In the genomic region with DNA sequence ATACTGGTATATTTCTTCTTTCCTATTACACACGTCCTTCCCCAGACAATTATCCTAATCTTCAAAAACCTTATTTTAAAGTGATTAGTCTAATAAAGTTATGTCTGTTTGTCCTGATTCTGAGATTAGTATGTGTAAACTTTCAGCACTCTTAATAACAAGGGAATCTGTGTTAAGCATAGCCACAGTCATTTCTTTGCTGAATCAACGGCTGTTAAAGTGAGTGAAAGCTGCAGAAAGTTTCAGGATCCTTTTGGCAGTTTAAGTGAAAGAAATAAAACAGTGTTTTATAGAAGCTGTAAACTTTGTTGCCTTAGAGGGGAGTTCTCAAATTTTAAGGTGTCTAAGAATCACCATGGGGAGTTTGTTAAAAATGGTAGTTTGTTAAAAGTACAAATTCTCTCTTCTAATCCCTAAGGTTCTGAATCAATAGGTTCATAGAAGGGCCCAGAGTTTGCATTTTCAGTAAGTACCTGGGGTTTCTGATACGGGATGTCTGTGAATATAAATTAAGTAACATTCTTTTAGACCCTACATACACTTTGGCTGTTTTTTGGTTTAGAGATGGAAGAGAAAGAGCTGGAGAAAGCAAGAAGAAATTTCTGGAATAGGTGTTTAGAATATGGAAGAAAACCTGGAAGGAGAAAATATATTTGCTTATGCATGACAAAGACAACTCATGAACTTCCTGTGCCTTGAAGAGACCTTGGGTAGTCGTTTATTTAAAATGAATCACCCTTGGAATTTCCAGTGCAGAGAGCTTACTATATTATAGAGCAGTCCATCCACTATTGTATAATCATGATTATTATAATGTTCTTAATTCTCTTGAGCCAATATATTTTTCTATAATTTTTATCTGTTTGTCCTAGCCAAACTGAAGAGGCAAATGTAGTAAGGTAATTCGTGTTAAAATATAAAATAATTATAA, we compare ENCODE assay signal across 11 cellular contexts. TPM values are rescaled to one million over a fixed set of nuclear protein-coding genes. Genes with fewer than 3 reads are reported as not detected.
DNase-seq lines count a peak whose midpoint lies in the region; ATAC-seq and TF ChIP-seq lines count a peak whose summit lies in the region.
"Had no signal": no experiment of that assay in that cellular context is flagged by ENCODE, and none has a peak within 500 bp of the region (broad histone marks: within the 10 kb centered on the region; RNA-seq: fewer than 3 reads in every experiment).

No MANE protein-coding gene starts in this region.

- H3K9me3 ChIP-seq in mesodermal cell (ENCODE audit: control insufficient read depth, low read length) (no peaks in the 10 kb centered on the region), right atrium auricular region (no peaks in the 10 kb centered on the region), ovary (no peaks in the 10 kb centered on the region)

- 86 to 100% methylated on average over 1 of the region's 5 CpGs for WGBS in mesodermal cell (ENCODE audit: insufficient coverage in 2 of 2), 2 experiments
- 58 to 64% (median 61%) methylated on average over 5 of the region's 5 CpGs for WGBS in ovary, 3 donors

- H3K27me3 ChIP-seq in GM23338 (ENCODE audit: insufficient read depth) (no peaks in the 10 kb centered on the region), right atrium auricular region (no peaks in the 10 kb centered on the region), ovary (no peaks in the 10 kb centered on the region)

- H3K27ac ChIP-seq in GM23338 (ENCODE audit: low read depth), result no peak overlapping the region
- H3K27ac ChIP-seq in mesodermal cell (ENCODE audit: low read depth, low read length, severe bottlenecking), result peak overlapping the region; percentile 26
- no peak overlapping the region for H3K27ac ChIP-seq in right atrium auricular region
- H3K27ac ChIP-seq in ovary, result no peak overlapping the region

- H3K36me3 Mint-ChIP-seq in GM23338 (ENCODE audit: low read depth), result peaks cover 15% of the 10 kb centered on the region; the same call in 2 of the 3 replicates

- POLR2A ChIA-PET in GM10248 (lab: Yijun Ruan, JAX), result interaction anchor here (0.9 kb wide), 1 partner anchor 46 kb away, joined by 3 read pairs; a partner anchor contains a TSS

- no peak overlapping the region for H3K4me3 ChIP-seq in GM23338
- no peak overlapping the region for H3K4me3 ChIP-seq in mesodermal cell (ENCODE audit: extremely low read depth, insufficient read depth, low read length, poor library complexity, severe bottlenecking)
- H3K4me3 ChIP-seq in right atrium auricular region, result no peak overlapping the region
- H3K4me3 ChIP-seq in ovary, result no peak overlapping the region

- TF ChIP-seq POLR2A in ovary (IDR thresholded peaks at IDR 0.05), result no peak

- no peak for TF ChIP-seq EP300 in ovary (IDR thresholded peaks at IDR 0.05)

- no peaks in the 10 kb centered on the region for H4K20me1 ChIP-seq in GM23338 (replicated peaks; ENCODE audit: insufficient read depth)

- intact Hi-C loops in ovary (cut with DNase I), result no loop called here

- no peak overlapping the region for H3K4me3 Mint-ChIP-seq in GM23338
- H3K4me3 Mint-ChIP-seq: IgD-negative memory B cell, naive B cell had no signal

- H3K36me3 ChIP-seq in GM23338 (ENCODE audit: insufficient read depth), result no peaks in the 10 kb centered on the region
- no peaks in the 10 kb centered on the region for H3K36me3 ChIP-seq in mesodermal cell (ENCODE audit: control insufficient read depth, insufficient read depth, low read length)
- no peaks in the 10 kb centered on the region for H3K36me3 ChIP-seq in right atrium auricular region
- no peaks in the 10 kb centered on the region for H3K36me3 ChIP-seq in ovary

- no peak overlapping the region for H3K4me2 ChIP-seq in GM23338

- CTCF ChIA-PET in GM10248 (lab: Yijun Ruan, JAX), result interaction anchor here (1.5 to 2.5 kb wide), 2 partner anchors 46 to 128 kb away, joined by 3 to 5 read pairs; a partner anchor contains a TSS

- no peaks in the 10 kb centered on the region for H3K9me3 Mint-ChIP-seq in GM23338
- H3K9me3 Mint-ChIP-seq: IgD-negative memory B cell had no signal

- H3K27ac Mint-ChIP-seq in GM23338, result 0 out of 2 replicates have a peak overlapping the region, but pooled peaks have one; percentile 11

- H3F3A ChIP-seq in GM23338 (replicated peaks; ENCODE audit: low read depth), result no peaks in the 10 kb centered on the region

- H3K4me1 Mint-ChIP-seq in GM23338, result peaks cover 18% of the 10 kb centered on the region

- DNase-seq in GM10248 (ENCODE audit: extremely low spot score), result peak; percentile 23
- no peak for DNase-seq in GM23338 (ENCODE audit: low spot score)
- DNase-seq in amniotic epithelial cell (ENCODE audit: low read depth), result peak; percentile 69
- DNase-seq in right atrium auricular region (ENCODE audit: low spot score), result no peak
- DNase-seq in ovary, result no peak
- no peak for DNase-seq in NCI-H2081 (lab: John Stamatoyannopoulos, UW)
- DNase-seq: naive B cell had no signal

- TF ChIP-seq CTCF in GM10248 (IDR thresholded peaks at IDR 0.05; ENCODE audit: control extremely low read depth, extremely low read depth, low read depth, missing control alignments) (no peak), GM23338 (conservative IDR thresholded peaks at IDR 0.05; ENCODE audit: low read depth in 2 of 2) (no peak), right atrium auricular region (IDR thresholded peaks at IDR 0.05) (no peak), ovary (IDR thresholded peaks at IDR 0.05) (no peak)

- ATAC-seq in GM23338, result no peak
- no peak for ATAC-seq in HG03521 (IDR thresholded peaks at IDR 0.05; ENCODE audit: unreplicated experiment)
- ATAC-seq: HCT116 had no signal

- H2AFZ ChIP-seq in GM23338, result no peak overlapping the region

- peaks cover 2% of the 10 kb centered on the region for H3K27me3 Mint-ChIP-seq in GM23338 (ENCODE audit: insufficient read depth, low read depth, poor library complexity)
- H3K27me3 Mint-ChIP-seq: IgD-negative memory B cell, naive B cell had no signal

- H3K79me2 ChIP-seq in GM23338 (replicated peaks; ENCODE audit: insufficient read depth), result peaks cover 26% of the 10 kb centered on the region

- no peaks in the 10 kb centered on the region for H3K9me2 ChIP-seq in GM23338 (ENCODE audit: insufficient read depth)

- H3K4me1 ChIP-seq in GM23338 (ENCODE audit: insufficient read depth) (peaks cover 16% of the 10 kb centered on the region), mesodermal cell (ENCODE audit: control insufficient read depth, insufficient read depth, low read length, poor library complexity, severe bottlenecking) (no peaks in the 10 kb centered on the region), right atrium auricular region (no peaks in the 10 kb centered on the region), ovary (ENCODE audit: insufficient read depth) (no peaks in the 10 kb centered on the region)

TF ChIP-seq in GM23338, 12 proteins besides CTCF, POLR2A, EP300 and RAD21 (continues in another document):
- no peak for TF ChIP-seq NANOG (IDR thresholded peaks at IDR 0.05; ENCODE audit: borderline replicate concordance)
- no peak for TF ChIP-seq POLR2AphosphoS5 (IDR thresholded peaks at IDR 0.05; ENCODE audit: low read depth)
- no peak for TF ChIP-seq CREB1 (CRISPR knock-in tag; IDR thresholded peaks at IDR 0.05; ENCODE audit: low read depth)
- TF ChIP-seq STAT1 (IDR thresholded peaks at IDR 0.05; ENCODE audit: unreplicated experiment), result no peak
- no peak for TF ChIP-seq ZNF114 (CRISPR knock-in tag; IDR thresholded peaks at IDR 0.05)
- no peak for TF ChIP-seq ZNF331 (CRISPR knock-in tag; IDR thresholded peaks at IDR 0.05; ENCODE audit: low read depth)
- TF ChIP-seq, protein P1, sequence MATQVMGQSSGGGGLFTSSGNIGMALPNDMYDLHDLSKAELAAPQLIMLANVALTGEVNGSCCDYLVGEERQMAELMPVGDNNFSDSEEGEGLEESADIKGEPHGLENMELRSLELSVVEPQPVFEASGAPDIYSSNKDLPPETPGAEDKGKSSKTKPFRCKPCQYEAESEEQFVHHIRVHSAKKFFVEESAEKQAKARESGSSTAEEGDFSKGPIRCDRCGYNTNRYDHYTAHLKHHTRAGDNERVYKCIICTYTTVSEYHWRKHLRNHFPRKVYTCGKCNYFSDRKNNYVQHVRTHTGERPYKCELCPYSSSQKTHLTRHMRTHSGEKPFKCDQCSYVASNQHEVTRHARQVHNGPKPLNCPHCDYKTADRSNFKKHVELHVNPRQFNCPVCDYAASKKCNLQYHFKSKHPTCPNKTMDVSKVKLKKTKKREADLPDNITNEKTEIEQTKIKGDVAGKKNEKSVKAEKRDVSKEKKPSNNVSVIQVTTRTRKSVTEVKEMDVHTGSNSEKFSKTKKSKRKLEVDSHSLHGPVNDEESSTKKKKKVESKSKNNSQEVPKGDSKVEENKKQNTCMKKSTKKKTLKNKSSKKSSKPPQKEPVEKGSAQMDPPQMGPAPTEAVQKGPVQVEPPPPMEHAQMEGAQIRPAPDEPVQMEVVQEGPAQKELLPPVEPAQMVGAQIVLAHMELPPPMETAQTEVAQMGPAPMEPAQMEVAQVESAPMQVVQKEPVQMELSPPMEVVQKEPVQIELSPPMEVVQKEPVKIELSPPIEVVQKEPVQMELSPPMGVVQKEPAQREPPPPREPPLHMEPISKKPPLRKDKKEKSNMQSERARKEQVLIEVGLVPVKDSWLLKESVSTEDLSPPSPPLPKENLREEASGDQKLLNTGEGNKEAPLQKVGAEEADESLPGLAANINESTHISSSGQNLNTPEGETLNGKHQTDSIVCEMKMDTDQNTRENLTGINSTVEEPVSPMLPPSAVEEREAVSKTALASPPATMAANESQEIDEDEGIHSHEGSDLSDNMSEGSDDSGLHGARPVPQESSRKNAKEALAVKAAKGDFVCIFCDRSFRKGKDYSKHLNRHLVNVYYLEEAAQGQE (IDR thresholded peaks at IDR 0.05; ENCODE audit: unreplicated experiment), result no peak

RNA-seq across cellular contexts. Expression of a gene that starts 45.7 kb away (rescaled TPM):
- total RNA-seq in GM23338 (2014; rRNA removed; shearing (Covaris generic)), result 53.0 and 53.9 TPM in 2 replicates
- polyA plus RNA-seq in GM23338 (2016; fragmentation: Nextera tagmentation; extraction: Ambion mirVana) (22.1 and 26.8 TPM in 2 replicates), ovary (10 to 100 TPM; 13.6 to 27.1 TPM)
- 38.6 TPM for polyA plus RNA-seq in mesodermal cell (2013, experiment 1 of 2)
- 36.6 TPM for polyA plus RNA-seq in mesodermal cell (2013, experiment 2 of 2)
- total RNA-seq in right atrium auricular region (10 to 100 TPM; 21.0 to 39.3 TPM), ovary (10 to 100 TPM; 26.9 to 38.8 (median 35.7) TPM)

Comparison
In these comparisons a context has a peak if more than half of its experiments do, and no peak if none do; other contexts are left out.
1. DNase-seq: peak in GM10248 (single experiment) and amniotic epithelial cell (single experiment); none in GM23338 (single experiment), right atrium auricular region (single experiment), ovary (0 of 5) and NCI-H2081 (0 of 2).